ENCODE assay signal across 1 cellular context in the genomic region with DNA sequence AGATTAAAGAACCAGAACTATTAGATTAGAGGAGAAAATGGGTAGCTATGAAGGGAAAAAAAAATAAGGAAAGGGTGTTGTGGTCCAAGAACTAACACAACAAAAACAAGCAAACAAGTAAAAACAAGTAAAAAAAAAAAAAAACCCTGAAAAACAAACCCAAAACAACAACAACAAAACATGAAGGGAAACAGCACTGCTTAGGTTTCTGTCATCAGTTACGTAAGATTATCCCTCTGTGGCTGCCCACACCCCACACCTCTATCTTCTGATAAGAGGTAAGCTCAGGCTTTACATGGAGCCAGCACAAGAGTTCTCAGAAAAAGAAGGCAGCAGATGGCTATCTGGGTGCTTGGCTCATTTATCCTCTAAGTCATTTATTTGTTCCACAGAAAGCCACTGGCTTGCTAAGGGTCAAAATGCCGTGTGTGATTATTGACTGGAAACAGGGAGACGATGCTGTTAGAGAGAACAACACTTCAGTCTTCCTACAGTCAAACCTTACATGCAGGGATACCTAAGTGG.
TF ChIP-seq lines count a peak whose summit lies in the region.

No MANE protein-coding gene starts in this region.

TF ChIP-seq in K562, 482 proteins besides CTCF, POLR2A, EP300 and RAD21 (continued from another document and continues in another):
- TF ChIP-seq CSDE1 (IDR thresholded peaks at IDR 0.05) (no peak), ZNF75A (CRISPR knock-in tag; IDR thresholded peaks at IDR 0.05) (no peak), MXI1 (IDR thresholded peaks at IDR 0.05; ENCODE audit: low read depth, low read length) (no peak), TEAD4 (IDR thresholded peaks at IDR 0.05; ENCODE audit: low read length) (peak; percentile 90), TEAD4 (CRISPR knock-in tag; IDR thresholded peaks at IDR 0.05; ENCODE audit: borderline replicate concordance) (no peak), PHF20 (IDR thresholded peaks at IDR 0.05; ENCODE audit: partially characterized antibody) (peak; percentile 17), ZNF589 (CRISPR knock-in tag; IDR thresholded peaks at IDR 0.05; ENCODE audit: low read depth) (0 out of 2 replicates have a peak, but pooled peaks have one; percentile 47), GATAD2B (IDR thresholded peaks at IDR 0.05; ENCODE audit: borderline replicate concordance) (peak; percentile 47; the same call in 1 of the 2 replicates), EGR1 (conservative IDR thresholded peaks at IDR 0.05) (peak; percentile 58; the same call in 1 of the 2 replicates), MECOM (CRISPR knock-in tag; IDR thresholded peaks at IDR 0.05) (0 out of 2 replicates have a peak, but pooled peaks have one; percentile 33), RFX5 (IDR thresholded peaks at IDR 0.05; ENCODE audit: low read depth, low read length) (peak; percentile 57; the same call in 1 of the 2 replicates), CC2D1A (IDR thresholded peaks at IDR 0.05) (peak; percentile 85), MTA2 (IDR thresholded peaks at IDR 0.05; ENCODE audit: low read depth) (peak; percentile 85), NCOA4 (IDR thresholded peaks at IDR 0.05; ENCODE audit: partially characterized antibody) (peak; percentile 75), BHLHE40 (IDR thresholded peaks at IDR 0.05; ENCODE audit: low read length) (peak; percentile 74), ZNF644 (tag; IDR thresholded peaks at IDR 0.05; ENCODE audit: low read depth) (0 out of 2 replicates have a peak, but pooled peaks have one; percentile 45), CBFA2T2 (conservative IDR thresholded peaks at IDR 0.05) (peak; percentile 85), LEF1 (IDR thresholded peaks at IDR 0.05) (peak; percentile 87), POLR2B (IDR thresholded peaks at IDR 0.05; ENCODE audit: low read depth, partially characterized antibody) (no peak), ARNT (IDR thresholded peaks at IDR 0.05) (peak; percentile 60 to 92; a peak in 3 of 4 replicates), YBX1 (IDR thresholded peaks at IDR 0.05) (no peak), GATAD2A (IDR thresholded peaks at IDR 0.05) (peak; percentile 97), RBBP5 (IDR thresholded peaks at IDR 0.05; ENCODE audit: borderline replicate concordance, insufficient read depth, low read length, poor library complexity, severe bottlenecking) (no peak), MTA1 (IDR thresholded peaks at IDR 0.05; ENCODE audit: borderline replicate concordance) (peak; percentile 93), DPF2 (IDR thresholded peaks at IDR 0.05) (peak; percentile 98), RNF2 (IDR thresholded peaks at IDR 0.05) (peak; percentile 70), ASH1L (IDR thresholded peaks at IDR 0.05; ENCODE audit: borderline replicate concordance, low read depth, partially characterized antibody) (no peak), DMBX1 (CRISPR knock-in tag; IDR thresholded peaks at IDR 0.05; ENCODE audit: borderline replicate concordance) (peak; percentile 79; the same call in 1 of the 2 replicates), RBM22 (IDR thresholded peaks at IDR 0.05; ENCODE audit: low read depth, low read length, poor library complexity, severe bottlenecking) (no peak), TAL1 (IDR thresholded peaks at IDR 0.05) (peak; percentile 89), FOXM1 (IDR thresholded peaks at IDR 0.05; ENCODE audit: low read depth) (peak; percentile 77), FOXM1 (CRISPR knock-in tag; IDR thresholded peaks at IDR 0.05; ENCODE audit: low read depth) (no peak), RBFOX2 (IDR thresholded peaks at IDR 0.05; ENCODE audit: low read depth, low read length) (no peak), ESRRA (IDR thresholded peaks at IDR 0.05; ENCODE audit: borderline replicate concordance, low read depth) (peak; percentile 86; the same call in 1 of the 2 replicates), FOXK2 (conservative IDR thresholded peaks at IDR 0.05 in 1 of 2, IDR thresholded peaks at IDR 0.05 in 1 of 2; ENCODE audit: low read depth in 2 of 2) (peak; percentile 96 to 97), SRF (CRISPR knock-in tag; IDR thresholded peaks at IDR 0.05) (peak in 1 of 2 experiments; percentile 83; a peak in 1 of 4 replicates)
- TF ChIP-seq, protein P1, sequence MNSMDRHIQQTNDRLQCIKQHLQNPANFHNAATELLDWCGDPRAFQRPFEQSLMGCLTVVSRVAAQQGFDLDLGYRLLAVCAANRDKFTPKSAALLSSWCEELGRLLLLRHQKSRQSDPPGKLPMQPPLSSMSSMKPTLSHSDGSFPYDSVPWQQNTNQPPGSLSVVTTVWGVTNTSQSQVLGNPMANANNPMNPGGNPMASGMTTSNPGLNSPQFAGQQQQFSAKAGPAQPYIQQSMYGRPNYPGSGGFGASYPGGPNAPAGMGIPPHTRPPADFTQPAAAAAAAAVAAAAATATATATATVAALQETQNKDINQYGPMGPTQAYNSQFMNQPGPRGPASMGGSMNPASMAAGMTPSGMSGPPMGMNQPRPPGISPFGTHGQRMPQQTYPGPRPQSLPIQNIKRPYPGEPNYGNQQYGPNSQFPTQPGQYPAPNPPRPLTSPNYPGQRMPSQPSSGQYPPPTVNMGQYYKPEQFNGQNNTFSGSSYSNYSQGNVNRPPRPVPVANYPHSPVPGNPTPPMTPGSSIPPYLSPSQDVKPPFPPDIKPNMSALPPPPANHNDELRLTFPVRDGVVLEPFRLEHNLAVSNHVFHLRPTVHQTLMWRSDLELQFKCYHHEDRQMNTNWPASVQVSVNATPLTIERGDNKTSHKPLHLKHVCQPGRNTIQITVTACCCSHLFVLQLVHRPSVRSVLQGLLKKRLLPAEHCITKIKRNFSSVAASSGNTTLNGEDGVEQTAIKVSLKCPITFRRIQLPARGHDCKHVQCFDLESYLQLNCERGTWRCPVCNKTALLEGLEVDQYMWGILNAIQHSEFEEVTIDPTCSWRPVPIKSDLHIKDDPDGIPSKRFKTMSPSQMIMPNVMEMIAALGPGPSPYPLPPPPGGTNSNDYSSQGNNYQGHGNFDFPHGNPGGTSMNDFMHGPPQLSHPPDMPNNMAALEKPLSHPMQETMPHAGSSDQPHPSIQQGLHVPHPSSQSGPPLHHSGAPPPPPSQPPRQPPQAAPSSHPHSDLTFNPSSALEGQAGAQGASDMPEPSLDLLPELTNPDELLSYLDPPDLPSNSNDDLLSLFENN (IDR thresholded peaks at IDR 0.05; ENCODE audit: low read depth in 2 of 2, low read length in 2 of 2) = peak in 1 of 2 experiments; percentile 15; a peak in 1 of 4 replicates
- TF ChIP-seq, protein P2, sequence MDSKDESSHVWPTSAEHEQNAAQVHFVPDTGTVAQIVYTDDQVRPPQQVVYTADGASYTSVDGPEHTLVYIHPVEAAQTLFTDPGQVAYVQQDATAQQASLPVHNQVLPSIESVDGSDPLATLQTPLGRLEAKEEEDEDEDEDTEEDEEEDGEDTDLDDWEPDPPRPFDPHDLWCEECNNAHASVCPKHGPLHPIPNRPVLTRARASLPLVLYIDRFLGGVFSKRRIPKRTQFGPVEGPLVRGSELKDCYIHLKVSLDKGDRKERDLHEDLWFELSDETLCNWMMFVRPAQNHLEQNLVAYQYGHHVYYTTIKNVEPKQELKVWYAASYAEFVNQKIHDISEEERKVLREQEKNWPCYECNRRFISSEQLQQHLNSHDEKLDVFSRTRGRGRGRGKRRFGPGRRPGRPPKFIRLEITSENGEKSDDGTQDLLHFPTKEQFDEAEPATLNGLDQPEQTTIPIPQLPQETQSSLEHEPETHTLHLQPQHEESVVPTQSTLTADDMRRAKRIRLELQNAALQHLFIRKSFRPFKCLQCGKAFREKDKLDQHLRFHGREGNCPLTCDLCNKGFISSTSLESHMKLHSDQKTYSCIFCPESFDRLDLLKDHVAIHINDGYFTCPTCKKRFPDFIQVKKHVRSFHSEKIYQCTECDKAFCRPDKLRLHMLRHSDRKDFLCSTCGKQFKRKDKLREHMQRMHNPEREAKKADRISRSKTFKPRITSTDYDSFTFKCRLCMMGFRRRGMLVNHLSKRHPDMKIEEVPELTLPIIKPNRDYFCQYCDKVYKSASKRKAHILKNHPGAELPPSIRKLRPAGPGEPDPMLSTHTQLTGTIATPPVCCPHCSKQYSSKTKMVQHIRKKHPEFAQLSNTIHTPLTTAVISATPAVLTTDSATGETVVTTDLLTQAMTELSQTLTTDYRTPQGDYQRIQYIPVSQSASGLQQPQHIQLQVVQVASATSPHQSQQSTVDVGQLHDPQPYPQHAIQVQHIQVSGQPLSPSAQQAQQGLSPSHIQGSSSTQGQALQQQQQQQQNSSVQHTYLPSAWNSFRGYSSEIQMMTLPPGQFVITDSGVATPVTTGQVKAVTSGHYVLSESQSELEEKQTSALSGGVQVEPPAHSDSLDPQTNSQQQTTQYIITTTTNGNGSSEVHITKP (IDR thresholded peaks at IDR 0.05; ENCODE audit: partially characterized antibody) = peak; percentile 19
- TF ChIP-seq, protein P3, sequence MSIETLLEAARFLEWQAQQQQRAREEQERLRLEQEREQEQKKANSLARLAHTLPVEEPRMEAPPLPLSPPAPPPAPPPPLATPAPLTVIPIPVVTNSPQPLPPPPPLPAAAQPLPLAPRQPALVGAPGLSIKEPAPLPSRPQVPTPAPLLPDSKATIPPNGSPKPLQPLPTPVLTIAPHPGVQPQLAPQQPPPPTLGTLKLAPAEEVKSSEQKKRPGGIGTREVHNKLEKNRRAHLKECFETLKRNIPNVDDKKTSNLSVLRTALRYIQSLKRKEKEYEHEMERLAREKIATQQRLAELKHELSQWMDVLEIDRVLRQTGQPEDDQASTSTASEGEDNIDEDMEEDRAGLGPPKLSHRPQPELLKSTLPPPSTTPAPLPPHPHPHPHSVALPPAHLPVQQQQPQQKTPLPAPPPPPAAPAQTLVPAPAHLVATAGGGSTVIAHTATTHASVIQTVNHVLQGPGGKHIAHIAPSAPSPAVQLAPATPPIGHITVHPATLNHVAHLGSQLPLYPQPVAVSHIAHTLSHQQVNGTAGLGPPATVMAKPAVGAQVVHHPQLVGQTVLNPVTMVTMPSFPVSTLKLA (conservative IDR thresholded peaks at IDR 0.05) = 0 out of 4 replicates have a peak, but pooled peaks of 1 of the 2 experiments have one; percentile 35
- TF ChIP-seq, protein P4, sequence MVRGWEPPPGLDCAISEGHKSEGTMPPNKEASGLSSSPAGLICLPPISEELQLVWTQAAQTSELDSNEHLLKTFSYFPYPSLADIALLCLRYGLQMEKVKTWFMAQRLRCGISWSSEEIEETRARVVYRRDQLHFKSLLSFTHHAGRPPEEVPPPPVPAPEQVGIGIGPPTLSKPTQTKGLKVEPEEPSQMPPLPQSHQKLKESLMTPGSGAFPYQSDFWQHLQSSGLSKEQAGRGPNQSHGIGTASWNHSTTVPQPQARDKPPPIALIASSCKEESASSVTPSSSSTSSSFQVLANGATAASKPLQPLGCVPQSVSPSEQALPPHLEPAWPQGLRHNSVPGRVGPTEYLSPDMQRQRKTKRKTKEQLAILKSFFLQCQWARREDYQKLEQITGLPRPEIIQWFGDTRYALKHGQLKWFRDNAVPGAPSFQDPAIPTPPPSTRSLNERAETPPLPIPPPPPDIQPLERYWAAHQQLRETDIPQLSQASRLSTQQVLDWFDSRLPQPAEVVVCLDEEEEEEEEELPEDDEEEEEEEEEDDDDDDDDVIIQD (CRISPR knock-in tag; IDR thresholded peaks at IDR 0.05) = no peak
- TF ChIP-seq, protein P5, sequence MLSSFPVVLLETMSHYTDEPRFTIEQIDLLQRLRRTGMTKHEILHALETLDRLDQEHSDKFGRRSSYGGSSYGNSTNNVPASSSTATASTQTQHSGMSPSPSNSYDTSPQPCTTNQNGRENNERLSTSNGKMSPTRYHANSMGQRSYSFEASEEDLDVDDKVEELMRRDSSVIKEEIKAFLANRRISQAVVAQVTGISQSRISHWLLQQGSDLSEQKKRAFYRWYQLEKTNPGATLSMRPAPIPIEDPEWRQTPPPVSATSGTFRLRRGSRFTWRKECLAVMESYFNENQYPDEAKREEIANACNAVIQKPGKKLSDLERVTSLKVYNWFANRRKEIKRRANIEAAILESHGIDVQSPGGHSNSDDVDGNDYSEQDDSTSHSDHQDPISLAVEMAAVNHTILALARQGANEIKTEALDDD (IDR thresholded peaks at IDR 0.05) = peak; percentile 84
- TF ChIP-seq, protein P6, sequence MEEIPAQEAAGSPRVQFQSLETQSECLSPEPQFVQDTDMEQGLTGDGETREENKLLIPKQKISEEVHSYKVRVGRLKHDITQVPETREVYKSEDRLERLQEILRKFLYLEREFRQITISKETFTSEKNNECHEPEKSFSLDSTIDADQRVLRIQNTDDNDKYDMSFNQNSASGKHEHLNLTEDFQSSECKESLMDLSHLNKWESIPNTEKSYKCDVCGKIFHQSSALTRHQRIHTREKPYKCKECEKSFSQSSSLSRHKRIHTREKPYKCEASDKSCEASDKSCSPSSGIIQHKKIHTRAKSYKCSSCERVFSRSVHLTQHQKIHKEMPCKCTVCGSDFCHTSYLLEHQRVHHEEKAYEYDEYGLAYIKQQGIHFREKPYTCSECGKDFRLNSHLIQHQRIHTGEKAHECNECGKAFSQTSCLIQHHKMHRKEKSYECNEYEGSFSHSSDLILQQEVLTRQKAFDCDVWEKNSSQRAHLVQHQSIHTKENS (CRISPR knock-in tag; IDR thresholded peaks at IDR 0.05) = no peak
- TF ChIP-seq, protein P7, sequence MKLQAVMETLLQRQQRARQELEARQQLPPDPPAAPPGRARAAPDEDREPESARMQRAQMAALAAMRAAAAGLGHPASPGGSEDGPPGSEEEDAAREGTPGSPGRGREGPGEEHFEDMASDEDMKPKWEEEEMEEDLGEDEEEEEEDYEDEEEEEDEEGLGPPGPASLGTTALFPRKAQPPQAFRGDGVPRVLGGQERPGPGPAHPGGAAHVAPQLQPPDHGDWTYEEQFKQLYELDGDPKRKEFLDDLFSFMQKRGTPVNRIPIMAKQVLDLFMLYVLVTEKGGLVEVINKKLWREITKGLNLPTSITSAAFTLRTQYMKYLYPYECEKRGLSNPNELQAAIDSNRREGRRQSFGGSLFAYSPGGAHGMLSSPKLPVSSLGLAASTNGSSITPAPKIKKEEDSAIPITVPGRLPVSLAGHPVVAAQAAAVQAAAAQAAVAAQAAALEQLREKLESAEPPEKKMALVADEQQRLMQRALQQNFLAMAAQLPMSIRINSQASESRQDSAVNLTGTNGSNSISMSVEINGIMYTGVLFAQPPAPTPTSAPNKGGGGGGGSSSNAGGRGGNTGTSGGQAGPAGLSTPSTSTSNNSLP (IDR thresholded peaks at IDR 0.05; ENCODE audit: borderline replicate concordance, low read depth, low read length) = peak; percentile 70; the same call in 1 of the 2 replicates
